Comparison of ENCODE assay signal across 24 cellular contexts in genomic region chr4:19239565-19239964, GRCh38.
A peak's percentile ranks its signal among the peaks of the same experiment; 100 is the strongest.
DNase-seq lines count a peak whose midpoint lies in the region; ATAC-seq lines count a peak whose summit lies in the region.
"Had no signal": no experiment of that assay in that cellular context is flagged by ENCODE, and none has a peak within 500 bp of the region (broad histone marks: within the 10 kb centered on the region; RNA-seq: fewer than 3 reads in every experiment).

No MANE protein-coding gene starts in this region.

- no peaks in the 10 kb centered on the region for H3K36me3 Mint-ChIP-seq in activated naive CD8-positive, alpha-beta T cell treated with anti-CD3 and anti-CD28 coated beads, Interleukin-2, amount 50 U/mL, for 24 hours (ENCODE audit: low read depth)
- H3K36me3 Mint-ChIP-seq: CD4-positive, CD25-positive, alpha-beta regulatory T cell had no signal

- no peak overlapping the region for H3K27ac Mint-ChIP-seq in activated naive CD8-positive, alpha-beta T cell treated with anti-CD3 and anti-CD28 coated beads, Interleukin-2, amount 50 U/mL, for 24 hours
- H3K27ac Mint-ChIP-seq: activated T-helper 1 cell treated with anti-CD3 and anti-CD28 coated beads, Interleukin-12 subunit alpha, Interleukin-12 subunit beta, Interleukin-2, Interleukin-4 antibody, amounts not matched to agents 30 ng/mL and 10 ng/mL and 1 ng/mL, durations not matched to agents 14 hours and 24 hours and 36 hours; CD4-positive, CD25-positive, alpha-beta regulatory T cell had no signal

- H3K27me3 Mint-ChIP-seq in activated naive CD8-positive, alpha-beta T cell treated with anti-CD3 and anti-CD28 coated beads, Interleukin-2, amount 50 U/mL, for 24 hours: no peaks in the 10 kb centered on the region
- H3K27me3 Mint-ChIP-seq: CD4-positive, CD25-positive, alpha-beta regulatory T cell had no signal

- no peak for ATAC-seq in GM19452 (IDR thresholded peaks at IDR 0.05; ENCODE audit: unreplicated experiment)
- no peak for ATAC-seq in activated naive CD8-positive, alpha-beta T cell treated with anti-CD3 and anti-CD28 coated beads, Interleukin-2, amount 50 U/mL, for 24 hours
- ATAC-seq: activated CD4-positive, CD25-positive, alpha-beta regulatory T cell treated with anti-CD3 and anti-CD28 coated beads, Interleukin-2, amount 50 U/mL, for 24 hours; gastrocnemius medialis; left lung had no signal

- H3K4me1 Mint-ChIP-seq in activated naive CD8-positive, alpha-beta T cell treated with anti-CD3 and anti-CD28 coated beads, Interleukin-2, amount 50 U/mL, for 24 hours: no peaks in the 10 kb centered on the region
- H3K4me1 Mint-ChIP-seq: CD4-positive, CD25-positive, alpha-beta regulatory T cell had no signal

- DNase-seq in Daoy (ENCODE audit: low read depth): peak; percentile 25
- DNase-seq in M059J (ENCODE audit: low read depth): peak; percentile 73
- peak; percentile 18 for DNase-seq in brain pericyte (ENCODE audit: low read depth, low spot score)
- peak; percentile 37 for DNase-seq in kidney tubule cell (ENCODE audit: low spot score)
- no peak for DNase-seq in stimulated activated CD4-positive, alpha-beta T cell treated with anti-CD3 and anti-CD28 coated beads, Interleukin-2, amount 100 ng/mL, for 24 hours
- no peak for DNase-seq in DMS153 (lab: John Stamatoyannopoulos, UW)
- DNase-seq in activated naive CD8-positive, alpha-beta T cell treated with anti-CD3 and anti-CD28 coated beads, Interleukin-2, amount 50 U/mL, for 24 hours: no peak
- DNase-seq: ACHN; activated CD8-positive, alpha-beta memory T cell treated with anti-CD3 and anti-CD28 coated beads for 24 hours; amygdala; CD4-positive, CD25-positive, alpha-beta regulatory T cell; DMS79 treated with DMSO at 0.1 percent for 48 hours; gastrocnemius medialis; left lung; NCI-H1105; NCI-H2107; NCI-H69; retina; stimulated activated naive CD4-positive, alpha-beta T cell; T-helper 9 cell; transverse colon had no signal

- peaks cover 19% of the 10 kb centered on the region for H3K9me3 Mint-ChIP-seq in activated naive CD8-positive, alpha-beta T cell treated with anti-CD3 and anti-CD28 coated beads, Interleukin-2, amount 50 U/mL, for 24 hours
- H3K9me3 Mint-ChIP-seq: activated T-helper 1 cell treated with anti-CD3 and anti-CD28 coated beads, Interleukin-12 subunit alpha, Interleukin-12 subunit beta, Interleukin-2, Interleukin-4 antibody, amounts not matched to agents 30 ng/mL and 10 ng/mL and 1 ng/mL, durations not matched to agents 14 hours and 24 hours and 36 hours had no signal

- H3K4me3 Mint-ChIP-seq in activated naive CD8-positive, alpha-beta T cell treated with anti-CD3 and anti-CD28 coated beads, Interleukin-2, amount 50 U/mL, for 24 hours: no peak overlapping the region
- H3K4me3 Mint-ChIP-seq: activated T-helper 1 cell treated with anti-CD3 and anti-CD28 coated beads, Interleukin-12 subunit alpha, Interleukin-12 subunit beta, Interleukin-2, Interleukin-4 antibody, amounts not matched to agents 30 ng/mL and 10 ng/mL and 1 ng/mL, durations not matched to agents 14 hours and 24 hours and 36 hours; CD4-positive, CD25-positive, alpha-beta regulatory T cell had no signal

Comparison
In these comparisons a context has a peak if more than half of its experiments do, and no peak if none do; other contexts are left out.
1. DNase-seq: peak in Daoy (single experiment), M059J (single experiment), brain pericyte (single experiment) and kidney tubule cell (single experiment); none in stimulated activated CD4-positive, alpha-beta T cell treated with anti-CD3 and anti-CD28 coated beads, Interleukin-2, amount 100 ng/mL, for 24 hours (0 of 2), DMS153 (single experiment) and activated naive CD8-positive, alpha-beta T cell treated with anti-CD3 and anti-CD28 coated beads, Interleukin-2, amount 50 U/mL, for 24 hours (single experiment).